ENCODE assay signal across 11 cellular contexts in genomic region chr12:28328967-28329366, GRCh38.
"Had no signal": no experiment of that assay in that cellular context is flagged by ENCODE, and none has a peak within 500 bp of the region (broad histone marks: within the 10 kb centered on the region; RNA-seq: fewer than 3 reads in every experiment).

No MANE protein-coding gene starts in this region.

- H3K27ac Mint-ChIP-seq: GM23338, H9, HFFc6 had no signal

- H3K27ac ChIP-seq: GM23248 had no signal

- H3K36me3 ChIP-seq: HAP-1 had no signal

- H3K4me3 Mint-ChIP-seq: GM23338, H9, HFFc6 had no signal

- H2AFZ ChIP-seq: GM23248, GM23338 had no signal

- FAIRE-seq: H1, H54 had no signal

- ATAC-seq: GM23338, HCT116 had no signal

- H3K9ac ChIP-seq: GM23248 had no signal

- H3K4me2 ChIP-seq: GM23338 had no signal

- H3K9me3 ChIP-seq: HAP-1 had no signal

- H3K4me1 ChIP-seq: HAP-1 had no signal

- H3K4me3 ChIP-seq: GM23248, GM23338, HAP-1 had no signal

- DNase-seq: GM23248, GOT3, H7, H9, HCEC 1CT, HFFc6 had no signal
